10 cellular contexts compared by ENCODE assay signal in the genomic region with DNA sequence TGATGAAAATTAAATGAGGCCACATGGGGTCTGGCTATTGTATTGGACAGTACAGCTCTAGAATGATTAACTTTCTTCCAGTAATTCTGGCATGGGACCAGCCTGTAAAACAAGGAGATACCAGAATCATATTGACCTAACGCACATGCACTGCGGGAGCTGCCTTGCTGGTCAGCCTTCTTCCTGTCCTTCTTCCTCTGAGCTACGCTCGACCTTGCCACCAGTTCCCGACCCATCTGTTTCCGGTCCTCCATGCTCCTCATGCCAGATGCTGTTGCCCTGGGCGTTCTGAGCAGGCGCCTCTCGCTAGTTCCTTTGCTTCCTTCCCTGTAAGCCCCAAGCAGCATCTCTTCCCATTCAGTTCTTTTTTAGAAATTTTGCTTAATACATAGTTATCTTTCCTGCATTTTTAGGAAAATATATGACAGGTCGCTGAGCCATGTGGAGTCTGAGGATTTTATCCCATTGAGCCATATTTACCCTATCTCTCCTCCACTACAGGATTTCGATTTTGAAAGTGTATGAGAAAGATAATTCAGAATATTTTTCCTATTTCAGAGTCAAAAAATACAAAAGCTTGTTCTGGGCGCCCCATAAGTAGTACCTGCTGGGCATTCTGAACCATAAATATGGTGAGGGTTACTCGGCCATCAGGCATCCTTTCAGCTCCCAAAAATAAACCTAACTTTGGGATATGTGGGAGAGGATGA. TPM values are rescaled to one million over a fixed set of nuclear protein-coding genes. Genes with fewer than 3 reads are reported as not detected.
DNase-seq lines count a peak whose midpoint lies in the region; ATAC-seq and TF ChIP-seq lines count a peak whose summit lies in the region.
"Had no signal": no experiment of that assay in that cellular context is flagged by ENCODE, and none has a peak within 500 bp of the region (broad histone marks: within the 10 kb centered on the region; RNA-seq: fewer than 3 reads in every experiment).

No MANE protein-coding gene starts in this region.

- H3K36me3 ChIP-seq in GM23248 (ENCODE audit: low read depth) (no peaks in the 10 kb centered on the region), mesenchymal stem cell (ENCODE audit: control insufficient read depth in 1 of 2, insufficient read depth in 2 of 2, low read depth in 1 of 2, low read length in 2 of 2) (no peaks in the 10 kb centered on the region)

- TF ChIP-seq CTCF in AG04449 (IDR thresholded peaks at IDR 0.05; ENCODE audit: insufficient read depth, low read length, missing control alignments): no peak
- no peak for TF ChIP-seq CTCF in choroid plexus epithelial cell (conservative IDR thresholded peaks at IDR 0.05; ENCODE audit: low read depth, low read length)

- no peaks in the 10 kb centered on the region for H3K27me3 ChIP-seq in GM23248 (replicated peaks; ENCODE audit: insufficient read depth)
- peaks cover 0 to 11% of the 10 kb centered on the region in 2 experiments for H3K27me3 ChIP-seq in mesenchymal stem cell (ENCODE audit: control insufficient read depth in 1 of 2, insufficient read depth in 1 of 2, low read length in 2 of 2)

- no peaks in the 10 kb centered on the region for H3K79me2 ChIP-seq in GM23248 (ENCODE audit: insufficient read depth)

- WGBS in GM23248 (ENCODE audit: low coverage in 1 of 2, low lambda C conversion rate in 2 of 2, missing lambda C conversion rate in 2 of 2), 2 experiments: 2 to 7% methylated on average over 13 of the region's 13 CpGs
- 79% methylated on average over 6 of the region's 13 CpGs for WGBS in mesenchymal stem cell

- H3K4me2 ChIP-seq in GM23248 (ENCODE audit: unreplicated experiment): peak overlapping the region; percentile 94
- no peak overlapping the region for H3K4me2 ChIP-seq in mesenchymal stem cell (ENCODE audit: low read length, poor library complexity, severe bottlenecking)

- no peak overlapping the region for H4K8ac ChIP-seq in mesenchymal stem cell (ENCODE audit: low read length)

- in situ Hi-C loops in GM23248 (cut with MboI) (no loop called here), ACHN (cut with HindIII; ENCODE audit: low pct_ligation_motif_present, low pct_unique_long_range_greater_than_20kb, low sequenced_read_pairs) (no loop called here)

- H4K91ac ChIP-seq in mesenchymal stem cell (ENCODE audit: low read length): no peak overlapping the region

- H3K4me1 ChIP-seq in GM23248 (ENCODE audit: insufficient read depth) (peaks cover 31% of the 10 kb centered on the region), mesenchymal stem cell (ENCODE audit: control insufficient read depth, insufficient read depth, low read depth, low read length) (peaks cover 6% of the 10 kb centered on the region)

- peak overlapping the region; percentile 1; the same call in 1 of the 2 replicates for H3K4me3 ChIP-seq in AG04449 (ENCODE audit: low read depth, low read length)
- H3K4me3 ChIP-seq in GM23248: peak overlapping the region; percentile 66
- H3K4me3 ChIP-seq in choroid plexus epithelial cell (ENCODE audit: low read depth, low read length): peak overlapping the region; percentile 34
- peak overlapping the region in 1 of 2 experiments; percentile 54 for H3K4me3 ChIP-seq in mesenchymal stem cell (ENCODE audit: insufficient read depth in 1 of 2, low read depth in 1 of 2, low read length in 2 of 2)

- CTCF ChIA-PET in AG04449 (lab: Yijun Ruan, JAX): interaction anchor here (0.7 to 0.9 kb wide), 2 partner anchors 11 to 259 kb away, joined by 3 read pairs; no protein-coding TSS in a partner anchor

- H2BK15ac ChIP-seq in mesenchymal stem cell (ENCODE audit: low read depth, poor library complexity, severe bottlenecking): no peak overlapping the region

- H3K9me3 ChIP-seq in GM23248 (ENCODE audit: low read depth) (no peaks in the 10 kb centered on the region), mesenchymal stem cell (ENCODE audit: control insufficient read depth, low read length) (no peaks in the 10 kb centered on the region)

- no peak overlapping the region for H2BK120ac ChIP-seq in mesenchymal stem cell (ENCODE audit: low read depth, low read length)

- no peaks in the 10 kb centered on the region for H3K79me1 ChIP-seq in mesenchymal stem cell (replicated peaks; ENCODE audit: low read length, poor library complexity, severe bottlenecking)

- H3F3A ChIP-seq in GM23248 (ENCODE audit: insufficient read depth): peaks cover 20% of the 10 kb centered on the region

- DNase-seq in AG04449 (ENCODE audit: low read depth, low spot score): no peak
- DNase-seq in GM23248: peak; percentile 72
- DNase-seq in choroid plexus epithelial cell (ENCODE audit: low read depth): peak; percentile 64
- no peak for DNase-seq in mesenchymal stem cell
- DNase-seq in ACHN: no peak
- DNase-seq in OCI-M2 (lab: John Stamatoyannopoulos, UW; ENCODE audit: unreplicated experiment): no peak
- no peak for DNase-seq in SKM-1 treated with dmso at 0.1 percent for 144 hours (lab: John Stamatoyannopoulos, UW; ENCODE audit: unreplicated experiment)
- DNase-seq: activated CD8-positive, alpha-beta memory T cell treated with anti-CD3 and anti-CD28 coated beads, Interleukin-2, amount 10 ng/mL, durations not matched to agents 7 days and 5 days; DND-41 had no signal

- POLR2A ChIA-PET in AG04449 (lab: Yijun Ruan, JAX): no interaction called here

- H3K9ac ChIP-seq in GM23248: peak overlapping the region; percentile 65
- peak overlapping the region; percentile 69 for H3K9ac ChIP-seq in mesenchymal stem cell (ENCODE audit: low read length)

- no peak overlapping the region for H3K23ac ChIP-seq in mesenchymal stem cell (ENCODE audit: low read length in 2 of 2)

- H3K27ac ChIP-seq in GM23248 (peak overlapping the region; percentile 65), mesenchymal stem cell (ENCODE audit: low read length, poor library complexity, severe bottlenecking) (no peak overlapping the region)

- ATAC-seq in GM21423 (IDR thresholded peaks at IDR 0.05; ENCODE audit: unreplicated experiment): no peak
- ATAC-seq: activated CD8-positive, alpha-beta memory T cell treated with anti-CD3 and anti-CD28 coated beads, Interleukin-2, amount 10 ng/mL, durations not matched to agents 7 days and 5 days had no signal

- no peak overlapping the region for H3K18ac ChIP-seq in mesenchymal stem cell (ENCODE audit: low read depth in 1 of 2, low read length in 2 of 2)

- no peaks in the 10 kb centered on the region for H4K20me1 ChIP-seq in GM23248 (ENCODE audit: insufficient read depth)

- H2AK5ac ChIP-seq in mesenchymal stem cell (ENCODE audit: low read length, severe bottlenecking): no peak overlapping the region

- H3K14ac ChIP-seq in mesenchymal stem cell (ENCODE audit: low read length in 2 of 2): no peak overlapping the region

- H2AFZ ChIP-seq in GM23248 (peak overlapping the region; percentile 84), mesenchymal stem cell (ENCODE audit: low read depth, low read length) (no peak overlapping the region)

- H3K4ac ChIP-seq in mesenchymal stem cell (ENCODE audit: low read depth in 1 of 2, low read length in 2 of 2): no peak overlapping the region

- H2BK12ac ChIP-seq in mesenchymal stem cell (ENCODE audit: low read length in 2 of 2): no peak overlapping the region

- no peak overlapping the region for H2BK5ac ChIP-seq in mesenchymal stem cell (ENCODE audit: low read depth, low read length, poor library complexity, severe bottlenecking)

- H3K9me2 ChIP-seq in GM23248 (ENCODE audit: insufficient read depth): no peaks in the 10 kb centered on the region; the same call in 1 of the 2 replicates

RNA-seq across cellular contexts. Expression of a gene that starts 38.6 kb away (rescaled TPM):
- 3.4 and 5.4 TPM in 2 replicates for total RNA-seq in GM23248 (2014; rRNA removed; shearing (Covaris generic))
- 2.7 and 3.4 TPM in 2 replicates for polyA plus RNA-seq in GM23248 (2016; fragmentation: Nextera tagmentation; extraction: Ambion mirVana)
- 0.91 TPM for polyA plus RNA-seq in mesenchymal stem cell (2013, experiment 1 of 2)
- polyA plus RNA-seq in mesenchymal stem cell (2013, experiment 2 of 2): 1.1 TPM

Comparison
In these comparisons a context has a peak if more than half of its experiments do, and no peak if none do; other contexts are left out.
1. DNase-seq: peak in GM23248 (single experiment) and choroid plexus epithelial cell (single experiment); none in AG04449 (single experiment), mesenchymal stem cell (single experiment), ACHN (single experiment), OCI-M2 (single experiment) and SKM-1 treated with dmso at 0.1 percent for 144 hours (single experiment).